ENCODE assay signal across 8 cellular contexts in genomic region chr5:160021818-160022446, GRCh38. TPM values are rescaled to one million over a fixed set of nuclear protein-coding genes. Genes with fewer than 3 reads are reported as not detected.
DNase-seq lines count a peak whose midpoint lies in the region; ATAC-seq, FAIRE-seq and TF ChIP-seq lines count a peak whose summit lies in the region.

No MANE protein-coding gene starts in this region.

- no peak overlapping the region for H3K4me3 ChIP-seq in astrocyte (ENCODE audit: insufficient read depth, low read depth, low read length)

- no peaks in the 10 kb centered on the region for H3K9me3 Mint-ChIP-seq in astrocyte (ENCODE audit: unreplicated experiment)

- TF ChIP-seq POLR2A in GM12891 (IDR thresholded peaks at IDR 0.05; ENCODE audit: low read depth, low read length), result no peak

- peak; percentile 83 for ATAC-seq in HG02763 (IDR thresholded peaks at IDR 0.05; ENCODE audit: unreplicated experiment)

- H3K4me3 Mint-ChIP-seq in astrocyte (ENCODE audit: unreplicated experiment), result no peak overlapping the region

- H3K27ac ChIP-seq in 22Rv1, result no peak overlapping the region
- H3K27ac ChIP-seq in astrocyte (ENCODE audit: low read depth, low read length), result no peak overlapping the region

- peaks cover 6% of the 10 kb centered on the region for H3K4me1 ChIP-seq in astrocyte (ENCODE audit: insufficient read depth, low read length)

- peaks cover 43% of the 10 kb centered on the region for H3K79me2 ChIP-seq in astrocyte (ENCODE audit: insufficient read depth, low read length)

- H3K27ac Mint-ChIP-seq in astrocyte (ENCODE audit: unreplicated experiment), result no peak overlapping the region

- TF ChIP-seq CTCF in 22Rv1 (IDR thresholded peaks at IDR 0.05) (peak; percentile 92), astrocyte (IDR thresholded peaks at IDR 0.05; ENCODE audit: insufficient read depth, low read depth, low read length) (peak; percentile 86)

- H3K4me1 Mint-ChIP-seq in astrocyte (ENCODE audit: low read depth, unreplicated experiment), result peaks cover 8% of the 10 kb centered on the region

- H3K9me3 ChIP-seq in astrocyte (ENCODE audit: insufficient read depth, low read depth, low read length), result no peaks in the 10 kb centered on the region

- H3K27me3 ChIP-seq in astrocyte (ENCODE audit: insufficient read depth, low read length), result no peaks in the 10 kb centered on the region

- peaks cover 2% of the 10 kb centered on the region for H3K36me3 ChIP-seq in astrocyte (ENCODE audit: insufficient read depth, low read length)

- no peak overlapping the region for H3K4me2 ChIP-seq in astrocyte (ENCODE audit: low read length)

- peaks cover 60% of the 10 kb centered on the region for H4K20me1 ChIP-seq in astrocyte (ENCODE audit: insufficient read depth, low read length)

- H2AFZ ChIP-seq in astrocyte (ENCODE audit: low read depth, low read length), result no peak overlapping the region

- peaks cover 2% of the 10 kb centered on the region for H3K36me3 Mint-ChIP-seq in astrocyte (ENCODE audit: low read depth, unreplicated experiment)

- DNase-seq in GM12891 (ENCODE audit: insufficient read length, low spot score) (peak; percentile 28), NCI-H1105 (lab: John Stamatoyannopoulos, UW) (peak; percentile 19), SKM-1 (lab: John Stamatoyannopoulos, UW; ENCODE audit: unreplicated experiment) (peak; percentile 66), astrocyte (ENCODE audit: low read depth) (peak; percentile 28), hepatic stellate cell (ENCODE audit: low spot score) (peak; percentile 46), smooth muscle cell of the brain vasculature (ENCODE audit: low read depth, low spot score) (peak; percentile 44)

- no peak overlapping the region for H3K9ac ChIP-seq in astrocyte (ENCODE audit: low read length)

- FAIRE-seq in GM12891 (lab: Jason Lieb, UNC) (peak; percentile 71), astrocyte (lab: Jason Lieb, UNC) (no peak)

- H3K27me3 Mint-ChIP-seq in astrocyte (ENCODE audit: low read depth, unreplicated experiment), result no peaks in the 10 kb centered on the region

TF ChIP-seq in GM12891, 5 proteins besides CTCF, POLR2A, EP300 and RAD21:
- TF ChIP-seq POLR2AphosphoS5 (IDR thresholded peaks at IDR 0.05; ENCODE audit: low read depth, low read length) (no peak), PAX5 (IDR thresholded peaks at IDR 0.05; ENCODE audit: insufficient read depth, low read length, severe bottlenecking) (no peak), TAF1 (IDR thresholded peaks at IDR 0.05; ENCODE audit: low read depth, low read length) (no peak), SPI1 (IDR thresholded peaks at IDR 0.05; ENCODE audit: low read depth, low read length) (no peak), POU2F2 (IDR thresholded peaks at IDR 0.05; ENCODE audit: low read depth, low read length) (no peak)

RNA-seq across cellular contexts. Expression of gene TTC1, which starts 13.0 kb away (rescaled TPM):
- 65.9 TPM for polyA plus RNA-seq in GM12891 (2012; ENCODE audit: low read depth, missing spikeins)
- total RNA-seq in astrocyte, result 53.9 and 61.2 TPM in 2 replicates
